In the genomic region with DNA sequence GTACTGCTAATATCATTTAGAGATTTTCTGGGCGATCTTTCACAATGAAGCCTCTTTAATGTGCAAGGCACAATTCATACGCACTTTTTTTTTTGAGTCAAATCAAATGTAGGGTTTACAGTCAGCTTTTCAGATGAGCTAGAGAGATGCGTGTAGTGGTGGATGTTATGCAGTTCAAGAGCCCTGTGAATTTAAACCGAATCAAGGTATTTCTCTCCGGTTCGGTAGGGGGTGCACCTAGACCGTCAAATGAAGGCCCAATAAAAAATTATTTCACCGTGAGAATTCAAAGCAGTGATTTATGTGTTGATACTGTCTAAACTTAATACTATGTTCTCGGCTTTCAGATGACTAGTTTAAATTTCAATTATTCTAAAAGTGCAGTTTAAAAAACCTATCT, we compare ENCODE assay signal across 8 cellular contexts. TPM values are rescaled to one million over a fixed set of nuclear protein-coding genes. Genes with fewer than 3 reads are reported as not detected.
DNase-seq lines count a peak whose midpoint lies in the region; ATAC-seq, FAIRE-seq and TF ChIP-seq lines count a peak whose summit lies in the region.

No MANE protein-coding gene starts in this region.

- no peak for TF ChIP-seq POLR2A in endothelial cell of umbilical vein (IDR thresholded peaks at IDR 0.05; ENCODE audit: low read depth, low read length)

- ATAC-seq in heart right ventricle (no peak), left ventricle myocardium superior (no peak), HG03159 (IDR thresholded peaks at IDR 0.05; ENCODE audit: unreplicated experiment) (no peak)

- peaks cover 0 to 12% (median 7%) of the 10 kb centered on the region in 9 donors for H3K4me1 ChIP-seq in heart right ventricle
- H3K4me1 ChIP-seq in endothelial cell of umbilical vein (ENCODE audit: control insufficient read depth, extremely low read depth, insufficient read depth, low read length): no peaks in the 10 kb centered on the region
- no peaks in the 10 kb centered on the region for H3K4me1 ChIP-seq in small intestine (ENCODE audit: control insufficient read depth in 2 of 2, insufficient read depth in 1 of 2, low read depth in 1 of 2, low read length in 1 of 2)

- H3K36me3 ChIP-seq in heart right ventricle (no peaks in the 10 kb centered on the region), endothelial cell of umbilical vein (ENCODE audit: control insufficient read depth in 2 of 2, extremely low read depth in 1 of 2, insufficient read depth in 2 of 2, low read length in 2 of 2) (no peaks in the 10 kb centered on the region), small intestine (ENCODE audit: control insufficient read depth in 2 of 2, insufficient read depth in 2 of 2, low read length in 2 of 2) (no peaks in the 10 kb centered on the region)

- DNase-seq in heart right ventricle (no peak), left ventricle myocardium superior (no peak), NCI-H2171 treated with DMSO at 0.1 percent for 48 hours (lab: John Stamatoyannopoulos, UW) (peak; percentile 68), endothelial cell of umbilical vein (ENCODE audit: low read depth, low spot score) (peak; percentile 11), small intestine (peak; percentile 11), NCI-H187 (lab: John Stamatoyannopoulos, UW) (no peak)
- no peak for DNase-seq in NK-92 treated with Interleukin-12 subunit alpha and Interleukin-12 subunit beta, amount 100 ng/mL, for 24 hours (lab: John Stamatoyannopoulos, UW)

- H3K27me3 ChIP-seq in heart right ventricle (peaks cover 0 to 86% (median 64%) of the 10 kb centered on the region in 7 donors), endothelial cell of umbilical vein (ENCODE audit: control insufficient read depth in 2 of 2, insufficient read depth in 2 of 2, low read length in 2 of 2) (peaks cover 32 to 42% of the 10 kb centered on the region in 2 experiments), small intestine (ENCODE audit: control insufficient read depth in 2 of 2, insufficient read depth in 2 of 2, low read length in 2 of 2) (peaks cover 5 to 17% of the 10 kb centered on the region in 2 donors)

- TF ChIP-seq CTCF in heart right ventricle (IDR thresholded peaks at IDR 0.05) (peak in 5 of 9 donors; percentile 14 to 42 (median 31)), endothelial cell of umbilical vein (IDR thresholded peaks at IDR 0.05; ENCODE audit: extremely low read depth in 1 of 2, insufficient read depth in 1 of 2, low read depth in 1 of 2, low read length in 2 of 2) (no peak)

- BruUV-seq in endothelial cell of umbilical vein (replicated peaks; lab: Mats Ljungman, UMichigan): no TSS peak

- H3K9ac ChIP-seq in endothelial cell of umbilical vein (replicated peaks; ENCODE audit: extremely low read depth, insufficient read depth, low read length): no peak overlapping the region

- H3K9me3 ChIP-seq in heart right ventricle (no peaks in the 10 kb centered on the region), endothelial cell of umbilical vein (replicated peaks; ENCODE audit: control insufficient read depth, insufficient read depth, low read length) (no peaks in the 10 kb centered on the region), small intestine (ENCODE audit: control insufficient read depth, low read depth) (no peaks in the 10 kb centered on the region)

- no peak overlapping the region for H3K4me3 ChIP-seq in heart right ventricle
- H3K4me3 ChIP-seq in endothelial cell of umbilical vein (replicated peaks in 1 of 3; ENCODE audit: insufficient read depth in 1 of 3, low read depth in 1 of 3, low read length in 3 of 3): no peak overlapping the region
- H3K4me3 ChIP-seq in small intestine (ENCODE audit: low read depth in 1 of 2, low read length in 2 of 2): no peak overlapping the region

- H3K9me1 ChIP-seq in endothelial cell of umbilical vein (replicated peaks; ENCODE audit: control insufficient read depth, extremely low read depth, insufficient read depth, low read length): no peaks in the 10 kb centered on the region

- dilution Hi-C loops in endothelial cell of umbilical vein (cut with MboI; ENCODE audit: extremely low pct_ligation_motif_present, low sequenced_read_pairs): no loop called here

- no peak overlapping the region for H3K4me2 ChIP-seq in endothelial cell of umbilical vein (ENCODE audit: insufficient read depth, low read length)

- H2AFZ ChIP-seq in endothelial cell of umbilical vein (ENCODE audit: low read depth, low read length): no peak overlapping the region

- 22 to 24% methylated on average over 9 of the region's 9 CpGs for WGBS in heart right ventricle, 2 donors
- WGBS in small intestine, 3 donors: 15 to 23% (median 18%) methylated on average over 9 of the region's 9 CpGs

- H3K27ac ChIP-seq in heart right ventricle: no peak overlapping the region
- no peak overlapping the region for H3K27ac ChIP-seq in endothelial cell of umbilical vein (ENCODE audit: insufficient read depth, low read depth, low read length)
- no peak overlapping the region for H3K27ac ChIP-seq in small intestine (ENCODE audit: low read depth in 1 of 2, low read length in 1 of 2)

- no peaks in the 10 kb centered on the region for H3K79me2 ChIP-seq in endothelial cell of umbilical vein (ENCODE audit: control insufficient read depth, insufficient read depth, low read length)

- FAIRE-seq in endothelial cell of umbilical vein (lab: Jason Lieb, UNC) (no peak), small intestine (lab: Jason Lieb, UNC) (no peak)

- CTCF ChIA-PET in endothelial cell of umbilical vein (lab: Charles Lee): interaction anchor here (0.7 to 2.2 kb wide), 8 partner anchors 12 to 1992 kb away, joined by 3 to 16 read pairs (median 6); a partner anchor contains a TSS

- no peaks in the 10 kb centered on the region for H4K20me1 ChIP-seq in endothelial cell of umbilical vein (replicated peaks; ENCODE audit: control insufficient read depth, extremely low read depth, insufficient read depth, low read length)

- intact Hi-C loops in heart right ventricle (cut with DNase I): loop anchor here in 1 of 10 donors (10.0 kb wide), 1 partner anchor 917 kb away; no protein-coding TSS in a partner anchor
- intact Hi-C loops in left ventricle myocardium superior (cut with micrococcal nuclease): no loop called here
- intact Hi-C loops in endothelial cell of umbilical vein (cut with micrococcal nuclease): no loop called here

- POLR2A ChIA-PET in endothelial cell of umbilical vein (lab: Charles Lee): no interaction called here

TF ChIP-seq in endothelial cell of umbilical vein, 7 proteins besides CTCF, POLR2A, EP300 and RAD21:
- no peak for TF ChIP-seq FOS (IDR thresholded peaks at IDR 0.05; ENCODE audit: borderline replicate concordance, insufficient read depth, low read length)
- TF ChIP-seq, protein P1, sequence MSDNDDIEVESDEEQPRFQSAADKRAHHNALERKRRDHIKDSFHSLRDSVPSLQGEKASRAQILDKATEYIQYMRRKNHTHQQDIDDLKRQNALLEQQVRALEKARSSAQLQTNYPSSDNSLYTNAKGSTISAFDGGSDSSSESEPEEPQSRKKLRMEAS (IDR thresholded peaks at IDR 0.05; ENCODE audit: insufficient read depth, insufficient read length): no peak
- TF ChIP-seq JUN (IDR thresholded peaks at IDR 0.05; ENCODE audit: borderline replicate concordance, insufficient read depth, insufficient read length, low read depth): no peak
- TF ChIP-seq POLR2AphosphoS5 (IDR thresholded peaks at IDR 0.05; ENCODE audit: insufficient read depth, low read depth, low read length): no peak
- TF ChIP-seq GATA2 (IDR thresholded peaks at IDR 0.05; ENCODE audit: insufficient read depth, insufficient read length, low read depth, low read length): no peak
- TF ChIP-seq EZH2 (IDR thresholded peaks at IDR 0.05; ENCODE audit: borderline replicate concordance, low read depth, low read length, severe bottlenecking): no peak
- no peak for TF ChIP-seq MYC (IDR thresholded peaks at IDR 0.05; ENCODE audit: low read depth, low read length)
TF ChIP-seq in endothelial cell of umbilical vein: peak in this region for 0.

RNA-seq across cellular contexts. Expression of a gene that starts 1.1 kb away (rescaled TPM):
- total RNA-seq in heart right ventricle (not detected), left ventricle myocardium superior (not detected), endothelial cell of umbilical vein (not detected in 2 replicates)
- polyA plus RNA-seq in heart right ventricle (under 1 TPM in 1 of 2 donors, not detected in 1; 0.01 TPM), endothelial cell of umbilical vein (not detected in 2 replicates), small intestine (under 1 TPM in 1 of 3 donors, not detected in 2; 0.04 TPM)
- not detected in 2 replicates for polyA plus RNA-seq in endothelial cell of umbilical vein (2011; cell fraction: cytosol; rRNA removed)
- not detected in 2 replicates for polyA plus RNA-seq in endothelial cell of umbilical vein (2011; cell fraction: nucleus; rRNA removed)
- polyA plus RNA-seq in endothelial cell of umbilical vein (2012): not detected in 2 replicates
- polyA minus RNA-seq in endothelial cell of umbilical vein: not detected in 2 replicates
- not detected for polyA minus RNA-seq in endothelial cell of umbilical vein (2011; cell fraction: cytosol; rRNA and poly(A)+ RNA removed)
- 0.24 TPM in 1 of 2 replicates, not detected in the other for polyA minus RNA-seq in endothelial cell of umbilical vein (2011; cell fraction: nucleus; rRNA and poly(A)+ RNA removed)

Comparison
In these comparisons a context has a peak if more than half of its experiments do, and no peak if none do; other contexts are left out.
1. DNase-seq: peak in NCI-H2171 treated with DMSO at 0.1 percent for 48 hours (single experiment), endothelial cell of umbilical vein (single experiment) and small intestine (single experiment); none in heart right ventricle (0 of 2), left ventricle myocardium superior (single experiment), NK-92 treated with Interleukin-12 subunit alpha and Interleukin-12 subunit beta, amount 100 ng/mL, for 24 hours (single experiment) and NCI-H187 (0 of 2).
2. CTCF ChIP-seq: peak in heart right ventricle (5 of 9); none in endothelial cell of umbilical vein (0 of 2).